In genomic region chr12:121748571-121749265, GRCh38 we compare ENCODE assay signal across 8 cellular contexts. TPM values are rescaled to one million over a fixed set of nuclear protein-coding genes. Genes with fewer than 3 reads are reported as not detected.
DNase-seq lines count a peak whose midpoint lies in the region; ATAC-seq, FAIRE-seq and TF ChIP-seq lines count a peak whose summit lies in the region.
"Had no signal": no experiment of that assay in that cellular context is flagged by ENCODE, and none has a peak within 500 bp of the region (broad histone marks: within the 10 kb centered on the region; RNA-seq: fewer than 3 reads in every experiment).

No MANE protein-coding gene starts in this region.

- H3K4me3 ChIP-seq in K562 (no peak overlapping the region), right lobe of liver (no peak overlapping the region), esophagus squamous epithelium (no peak overlapping the region)
- H3K4me3 ChIP-seq: skin epidermis had no signal

- H3K9me1 ChIP-seq in K562 (ENCODE audit: control insufficient read depth, insufficient read depth, low read length), result peaks cover 4% of the 10 kb centered on the region

- in situ Hi-C loops in K562 (cut with MboI), result no loop called here

- TF ChIP-seq CTCF in K562 (IDR thresholded peaks at IDR 0.05 in 2 of 3, conservative IDR thresholded peaks at IDR 0.05 in 1 of 3; ENCODE audit: insufficient read depth in 2 of 3, low read depth in 1 of 3, low read length in 3 of 3), result no peak
- TF ChIP-seq CTCF in right lobe of liver (IDR thresholded peaks at IDR 0.05), result no peak
- no peak for TF ChIP-seq CTCF in esophagus squamous epithelium (IDR thresholded peaks at IDR 0.05)

- FAIRE-seq in K562 (lab: Jason Lieb, UNC), result peak; percentile 100

- H4K20me1 ChIP-seq in K562 (replicated peaks; ENCODE audit: control insufficient read depth, insufficient read depth, low read length), result 0 out of 2 replicates have a peak, but pooled peaks cover 4% of the 10 kb centered on the region

- H3K9me3 ChIP-seq in K562 (replicated peaks; ENCODE audit: control insufficient read depth, insufficient read depth, low read depth, low read length) (no peaks in the 10 kb centered on the region), right lobe of liver (no peaks in the 10 kb centered on the region), esophagus squamous epithelium (no peaks in the 10 kb centered on the region)

- peaks cover 14 to 23% of the 10 kb centered on the region in 2 experiments for H3K4me1 ChIP-seq in K562 (replicated peaks in 1 of 2; ENCODE audit: control insufficient read depth in 2 of 2, insufficient read depth in 2 of 2, low read length in 2 of 2)
- H3K4me1 ChIP-seq in right lobe of liver, result peaks cover 0 to 10% (median 3%) of the 10 kb centered on the region in 4 donors
- no peaks in the 10 kb centered on the region for H3K4me1 ChIP-seq in esophagus squamous epithelium

- H3K79me2 ChIP-seq in K562 (ENCODE audit: control insufficient read depth, insufficient read depth, low read length), result 0 out of 3 replicates have a peak, but pooled peaks cover 3% of the 10 kb centered on the region

- TF ChIP-seq EP300 in K562 (IDR thresholded peaks at IDR 0.05; ENCODE audit: low read length), result peak; percentile 79

- POLR2A ChIA-PET in K562 (lab: Yijun Ruan, JAX), result interaction anchor here (0.6 to 2.1 kb wide), 15 partner anchors 11 to 1122 kb away, joined by 3 to 14 read pairs (median 4); partner anchors contain the start of gene TMEM120B

- CTCF ChIA-PET in K562 (lab: Yijun Ruan, JAX; ENCODE audit: low intra/inter-chr PET ratio), result no interaction called here

- peak overlapping the region; percentile 78 for H2AFZ ChIP-seq in K562 (ENCODE audit: low read depth, low read length)

- H3K27me3 ChIP-seq in K562 (ENCODE audit: control insufficient read depth in 2 of 2, insufficient read depth in 2 of 2, low read length in 2 of 2) (no peaks in the 10 kb centered on the region), right lobe of liver (no peaks in the 10 kb centered on the region), esophagus squamous epithelium (no peaks in the 10 kb centered on the region)

- peak overlapping the region; percentile 68 to 82; a peak in 3 of 4 replicates for H3K9ac ChIP-seq in K562 (ENCODE audit: insufficient read depth in 1 of 2, low read depth in 2 of 2, low read length in 2 of 2)

- no peak for TF ChIP-seq POLR2A in GM18505 (IDR thresholded peaks at IDR 0.05; ENCODE audit: borderline replicate concordance, extremely low read depth, insufficient read depth, insufficient read length)
- TF ChIP-seq POLR2A in K562 (conservative IDR thresholded peaks at IDR 0.05), result no peak
- no peak for TF ChIP-seq POLR2A in right lobe of liver (IDR thresholded peaks at IDR 0.05)
- no peak for TF ChIP-seq POLR2A in esophagus squamous epithelium (IDR thresholded peaks at IDR 0.05)

- H3K4me2 ChIP-seq in K562 (ENCODE audit: insufficient read depth, low read length), result peak overlapping the region; percentile 56

- BruUV-seq in K562 (replicated peaks; lab: Mats Ljungman, UMichigan), result no TSS peak

- H3K27ac ChIP-seq in K562 (ENCODE audit: extremely low read depth, low read depth, low read length) (peak overlapping the region; percentile 95), right lobe of liver (no peak overlapping the region), esophagus squamous epithelium (peak overlapping the region in 1 of 4 donors; percentile 22)
- H3K27ac ChIP-seq: skin epidermis had no signal

- intact Hi-C loops in K562 (cut with micrococcal nuclease) (no loop called here), right lobe of liver (cut with DNase I) (no loop called here), esophagus squamous epithelium (cut with DNase I) (no loop called here)

- ATAC-seq in GM18505 (IDR thresholded peaks at IDR 0.05; ENCODE audit: unreplicated experiment) (peak; percentile 53), K562 (peak; percentile 100), right lobe of liver (peak; percentile 45 to 83 (median 66)), HG03442 (IDR thresholded peaks at IDR 0.05; ENCODE audit: unreplicated experiment) (no peak)

- DNase-seq in NCI-H2227 (lab: John Stamatoyannopoulos, UW; ENCODE audit: unreplicated experiment), result peak; percentile 81
- DNase-seq in K562 (ENCODE audit: extremely low read depth in 1 of 4, low spot score in 3 of 4), result peak; percentile 84 to 95 (median 87)
- peak in 1 of 3 donors; percentile 52 for DNase-seq in right lobe of liver
- no peak for DNase-seq in esophagus squamous epithelium (lab: John Stamatoyannopoulos, UW)
- DNase-seq in NCI-H1105 (lab: John Stamatoyannopoulos, UW), result no peak

- TF ChIP-seq RAD21 in K562 (CRISPR knock-in tag; conservative IDR thresholded peaks at IDR 0.05 in 1 of 2, IDR thresholded peaks at IDR 0.05 in 1 of 2), result no peak

- WGBS in K562 (ENCODE audit: insufficient coverage, low coverage, missing lambda C conversion rate), result 3% methylated on average over 17 of the region's 17 CpGs
- WGBS in right lobe of liver (ENCODE audit: insufficient coverage, low coverage, low lambda C conversion rate, missing lambda C conversion rate), result 22% methylated on average over 11 of the region's 17 CpGs
- WGBS in esophagus squamous epithelium, 2 donors, result 42 to 54% methylated on average over 5 to 15 of the region's 17 CpGs

- H3K36me3 ChIP-seq in K562 (ENCODE audit: control insufficient read depth, insufficient read depth, low read length) (peaks cover 38% of the 10 kb centered on the region), right lobe of liver (no peaks in the 10 kb centered on the region), esophagus squamous epithelium (peaks cover 0 to 25% (median 0%) of the 10 kb centered on the region in 3 donors)

RNA-seq across cellular contexts. Expression of gene TMEM120B, which starts 36.2 kb away (rescaled TPM):
- total RNA-seq in K562 (2011; cell fraction: chromatin; rRNA removed; ENCODE audit: low replicate concordance), result 35.7 and 82.7 TPM in 2 replicates
- total RNA-seq in K562 (2011; cell fraction: nucleolus; rRNA removed), result 44.5 and 46.5 TPM in 2 replicates
- total RNA-seq in K562 (2011; cell fraction: nucleoplasm; rRNA removed), result 44.1 and 47.5 TPM in 2 replicates
- 9.0 and 11.2 TPM in 2 replicates for total RNA-seq in K562 (2014; rRNA removed)
- 4.7 and 7.4 TPM in 2 replicates for total RNA-seq in K562 (2014; rRNA removed; fragmentation: Illumina TruSeq; extraction: Trizol)
- 6.5 and 7.0 TPM in 2 replicates for total RNA-seq in K562 (2015; rRNA removed; fragmentation: Illumina TruSeq; extraction: Trizol)
- total RNA-seq in K562 (2021), result 17.0 and 18.6 TPM in 2 replicates
- 7.2 and 11.4 TPM in 2 replicates for polyA plus RNA-seq in K562 (2011; rRNA removed)
- polyA plus RNA-seq in K562 (2011; cell fraction: cytosol; rRNA removed), result 10.3 and 15.3 TPM in 2 replicates
- polyA plus RNA-seq in K562 (2011; cell fraction: nucleus; rRNA removed), result 28.6 and 45.5 TPM in 2 replicates
- 6.7 and 14.1 TPM in 2 replicates for polyA plus RNA-seq in K562 (2012)
- 10.1 and 11.4 TPM in 2 replicates for polyA plus RNA-seq in K562 (2014; fragmentation: Illumina TruSeq; extraction: Trizol)
- 1 to 10 TPM; 1.7 to 3.8 TPM for polyA plus RNA-seq in K562 (2014; fragmentation: Nextera tagmentation; extraction: Ambion mirVana)
- 12.2 and 18.5 TPM in 2 replicates for polyA plus RNA-seq in K562 (2014; rRNA removed)
- 13.6 and 16.5 TPM in 2 replicates for polyA minus RNA-seq in K562 (2011; rRNA and poly(A)+ RNA removed)
- polyA minus RNA-seq in K562 (2011; cell fraction: cytosol; rRNA and poly(A)+ RNA removed), result 7.0 and 11.8 TPM in 2 replicates
- 8.1 and 13.1 TPM in 2 replicates for polyA minus RNA-seq in K562 (2011; cell fraction: nucleus; rRNA and poly(A)+ RNA removed)
- 1 to 10 TPM; 3.3 to 6.4 (median 4.7) TPM for total RNA-seq in right lobe of liver
- total RNA-seq in esophagus squamous epithelium, result 1 to 10 TPM; 2.7 to 5.2 (median 4.5) TPM

RNA-seq across cellular contexts. Expression of gene RHOF, which starts 44.8 kb away (rescaled TPM):
- total RNA-seq in K562 (2011; cell fraction: chromatin; rRNA removed; ENCODE audit: low replicate concordance), result 78.6 and 99.1 TPM in 2 replicates
- total RNA-seq in K562 (2011; cell fraction: nucleolus; rRNA removed), result 34.0 and 38.0 TPM in 2 replicates
- total RNA-seq in K562 (2011; cell fraction: nucleoplasm; rRNA removed), result 43.6 and 46.6 TPM in 2 replicates
- 3.5 and 3.9 TPM in 2 replicates for total RNA-seq in K562 (2014; rRNA removed)
- total RNA-seq in K562 (2014; rRNA removed; fragmentation: Illumina TruSeq; extraction: Trizol), result 3.1 and 3.9 TPM in 2 replicates
- 4.3 and 4.8 TPM in 2 replicates for total RNA-seq in K562 (2015; rRNA removed; fragmentation: Illumina TruSeq; extraction: Trizol)
- total RNA-seq in K562 (2021), result 10.1 and 10.4 TPM in 2 replicates
- polyA plus RNA-seq in K562 (2011; rRNA removed), result 4.0 and 6.3 TPM in 2 replicates
- polyA plus RNA-seq in K562 (2011; cell fraction: cytosol; rRNA removed), result 1.2 and 2.6 TPM in 2 replicates
- 21.6 and 23.6 TPM in 2 replicates for polyA plus RNA-seq in K562 (2011; cell fraction: nucleus; rRNA removed)
- polyA plus RNA-seq in K562 (2012), result 3.9 and 4.4 TPM in 2 replicates
- polyA plus RNA-seq in K562 (2014; fragmentation: Illumina TruSeq; extraction: Trizol), result 4.3 and 5.4 TPM in 2 replicates
- polyA plus RNA-seq in K562 (2014; fragmentation: Nextera tagmentation; extraction: Ambion mirVana), result under 1 TPM; 0.13 to 0.45 TPM
- polyA plus RNA-seq in K562 (2014; rRNA removed), result 8.8 and 9.5 TPM in 2 replicates
- polyA minus RNA-seq in K562 (2011; rRNA and poly(A)+ RNA removed), result 3.8 and 8.5 TPM in 2 replicates
- polyA minus RNA-seq in K562 (2011; cell fraction: cytosol; rRNA and poly(A)+ RNA removed), result 2.6 and 4.0 TPM in 2 replicates
- 19.9 and 31.2 TPM in 2 replicates for polyA minus RNA-seq in K562 (2011; cell fraction: nucleus; rRNA and poly(A)+ RNA removed)
- 10 to 100 TPM in 2 of 6 experiments, 1 to 10 TPM in 4; 3.7 to 16.2 (median 5.0) TPM for total RNA-seq in right lobe of liver
- total RNA-seq in esophagus squamous epithelium, result 10 to 100 TPM in 1 of 4 donors, 1 to 10 TPM in 3; 3.2 to 20.4 (median 6.2) TPM

RNA-seq across cellular contexts. Expression of gene SETD1B, which starts 55.1 kb away (rescaled TPM):
- total RNA-seq in K562 (2011; cell fraction: chromatin; rRNA removed; ENCODE audit: low replicate concordance), result 15.2 and 26.5 TPM in 2 replicates
- 12.8 and 13.4 TPM in 2 replicates for total RNA-seq in K562 (2011; cell fraction: nucleolus; rRNA removed)
- 10.8 and 11.7 TPM in 2 replicates for total RNA-seq in K562 (2011; cell fraction: nucleoplasm; rRNA removed)
- total RNA-seq in K562 (2014; rRNA removed) (2.9 and 4.7 TPM in 2 replicates), K562 (2014; rRNA removed; fragmentation: Illumina TruSeq; extraction: Trizol) (0.99 and 1.4 TPM in 2 replicates), K562 (2015; rRNA removed; fragmentation: Illumina TruSeq; extraction: Trizol) (2.1 and 3.1 TPM in 2 replicates), K562 (2021) (23.6 and 26.6 TPM in 2 replicates), right lobe of liver (10 to 100 TPM in 3 of 6 experiments, 1 to 10 TPM in 3; 3.7 to 20.0 (median 9.3) TPM), esophagus squamous epithelium (10 to 100 TPM in 3 of 4 donors, 1 to 10 TPM in 1; 5.6 to 14.4 (median 10.6) TPM)
- polyA plus RNA-seq in K562 (2011; rRNA removed) (0.77 and 1.1 TPM in 2 replicates), K562 (2014; fragmentation: Illumina TruSeq; extraction: Trizol) (6.1 and 10.6 TPM in 2 replicates), K562 (2014; fragmentation: Nextera tagmentation; extraction: Ambion mirVana) (1 to 10 TPM in 1 of 2 experiments, under 1 TPM in 1; 0.48 to 2.3 TPM), K562 (2014; rRNA removed) (6.9 and 7.1 TPM in 2 replicates)
- polyA plus RNA-seq in K562 (2011; cell fraction: cytosol; rRNA removed), result 0.75 and 1.0 TPM in 2 replicates
- polyA plus RNA-seq in K562 (2011; cell fraction: nucleus; rRNA removed), result 4.0 and 7.0 TPM in 2 replicates
- polyA plus RNA-seq in K562 (2012), result 8.4 and 8.6 TPM in 2 replicates
- 1.2 and 1.3 TPM in 2 replicates for polyA minus RNA-seq in K562 (2011; rRNA and poly(A)+ RNA removed)
- polyA minus RNA-seq in K562 (2011; cell fraction: cytosol; rRNA and poly(A)+ RNA removed), result 5.6 and 7.3 TPM in 2 replicates
- polyA minus RNA-seq in K562 (2011; cell fraction: nucleus; rRNA and poly(A)+ RNA removed), result 2.8 and 3.1 TPM in 2 replicates

Comparison
In these comparisons a context has a peak if more than half of its experiments do, and no peak if none do; other contexts are left out.
1. DNase-seq: peak in NCI-H2227 (single experiment) and K562 (4 of 4); none in esophagus squamous epithelium (single experiment) and NCI-H1105 (single experiment).